ENCODE assay signal across 39 cellular contexts in the genomic region with DNA sequence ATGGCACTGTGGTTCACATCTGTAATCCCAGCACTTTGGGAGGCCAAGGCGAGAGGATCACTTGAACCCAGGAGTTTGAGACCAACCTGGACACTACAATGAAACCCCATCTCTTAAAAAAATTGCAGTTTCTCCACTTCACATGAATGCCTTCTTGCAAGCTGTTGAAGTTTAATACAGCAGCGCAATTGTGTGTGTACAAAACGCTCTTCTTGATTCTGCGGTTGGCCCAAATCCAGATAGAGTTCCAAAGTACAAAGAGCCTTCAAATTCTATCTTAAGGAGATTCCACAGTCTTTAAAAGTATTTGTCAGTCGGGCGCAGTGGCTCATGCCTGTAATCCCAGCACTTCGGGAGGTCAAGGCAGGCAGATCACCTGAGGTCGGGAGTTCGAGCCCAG. TPM values are rescaled to one million over a fixed set of nuclear protein-coding genes. Genes with fewer than 3 reads are reported as not detected.
"Had no signal": no experiment of that assay in that cellular context is flagged by ENCODE, and none has a peak within 500 bp of the region (broad histone marks: within the 10 kb centered on the region; RNA-seq: fewer than 3 reads in every experiment).

No MANE protein-coding gene starts in this region.

- FAIRE-seq: bronchial epithelial cell, TTC549 had no signal

- H3K27me3 ChIP-seq: ascending aorta, cardiac muscle cell had no signal

- DNase-seq: activated B cell treated with CpG ODN at 0.5 μM for 24 hours; activated CD4-positive, alpha-beta memory T cell treated with anti-CD3 and anti-CD28 coated beads for 36 hours; activated CD4-positive, alpha-beta T cell treated with anti-CD3 and anti-CD28 coated beads for 4 hours; activated CD4-positive, alpha-beta T cell treated with anti-CD3 and anti-CD28 coated beads, Interleukin-2, amount 10 ng/mL, durations not matched to agents 24 days and 14 days; activated CD4-positive, alpha-beta T cell treated with anti-CD3 and anti-CD28 coated beads, Interleukin-2, amount 50 U/mL, for 1 hour; activated CD4-positive, alpha-beta T cell treated with anti-CD3 and anti-CD28 coated beads, Interleukin-2, amount 50 U/mL, for 4 hours; activated CD4-positive, CD25-positive, alpha-beta regulatory T cell treated with anti-CD3 and anti-CD28 coated beads, Interleukin-2, amount 50 U/mL, for 72 hours; activated CD8-positive, alpha-beta memory T cell treated with anti-CD3 and anti-CD28 coated beads, Interleukin-2, amount 50 U/mL, for 4 hours; activated CD8-positive, alpha-beta T cell treated with anti-CD3 and anti-CD28 coated beads for 36 hours; activated effector memory CD4-positive, alpha-beta T cell treated with Interleukin-2 at 50 U/mL for 16 hours; activated gamma-delta T cell; activated naive CD4-positive, alpha-beta T cell treated with anti-CD3 and anti-CD28 coated beads, Interleukin-2, amount 10 ng/mL, durations not matched to agents 7 days and 5 days; activated naive CD4-positive, alpha-beta T cell treated with Interleukin-2 at 50 U/mL for 16 hours; activated naive CD8-positive, alpha-beta T cell treated with anti-CD3 and anti-CD28 coated beads, Interleukin-2, amount 10 ng/mL, durations not matched to agents 7 days and 5 days; activated naive CD8-positive, alpha-beta T cell treated with anti-CD3 and anti-CD28 coated beads, Interleukin-2, amount 50 U/mL, for 24 hours; activated T-cell treated with anti-CD3 and anti-CD28 coated beads for 4 hours; activated T-cell treated with anti-CD3 and anti-CD28 coated beads, Interleukin-2, amount 50 U/mL, for 1 hour; activated T-cell treated with anti-CD3 and anti-CD28 coated beads, Interleukin-2, amount 50 U/mL, for 4 hours; amygdala; anterior cingulate cortex; caudate nucleus; cerebellar nuclear complex; T-helper 1 cell; T-helper 2 cell; T-helper 9 cell had no signal

- H3K4me3 ChIP-seq: ascending aorta, cardiac muscle cell had no signal

- ATAC-seq: activated CD8-positive, alpha-beta T cell treated with anti-CD3 and anti-CD28 coated beads for 36 hours; activated naive CD8-positive, alpha-beta T cell treated with anti-CD3 and anti-CD28 coated beads, Interleukin-2, amount 50 U/mL, for 24 hours; activated T-cell treated with anti-CD3 and anti-CD28 coated beads, Interleukin-2, amount 50 U/mL, for 4 hours had no signal

- H3K4me1 Mint-ChIP-seq: activated naive CD4-positive, alpha-beta T cell treated with anti-CD3 and anti-CD28 coated beads, Interleukin-2, amount 10 ng/mL, durations not matched to agents 7 days and 5 days; activated naive CD4-positive, alpha-beta T cell treated with anti-CD3 and anti-CD28 coated beads, Interleukin-2, amount 50 U/mL, for 24 hours; activated naive CD8-positive, alpha-beta T cell treated with anti-CD3 and anti-CD28 coated beads, Interleukin-2, amount 10 ng/mL, durations not matched to agents 7 days and 5 days; brain had no signal

- H3K4me1 ChIP-seq: ascending aorta had no signal

- H3K9me3 ChIP-seq: ascending aorta had no signal

- H3K27ac ChIP-seq: ascending aorta, cardiac muscle cell, VCaP had no signal

- H3K27me3 Mint-ChIP-seq: activated B cell treated with CpG ODN at 0.5 μM for 24 hours; activated CD4-positive, alpha-beta memory T cell treated with anti-CD3 and anti-CD28 coated beads for 36 hours; activated CD8-positive, alpha-beta T cell treated with anti-CD3 and anti-CD28 coated beads for 36 hours; activated naive CD4-positive, alpha-beta T cell treated with anti-CD3 and anti-CD28 coated beads, Interleukin-2, amount 10 ng/mL, durations not matched to agents 7 days and 5 days; activated naive CD4-positive, alpha-beta T cell treated with anti-CD3 and anti-CD28 coated beads, Interleukin-2, amount 50 U/mL, for 24 hours; activated naive CD8-positive, alpha-beta T cell; activated naive CD8-positive, alpha-beta T cell treated with anti-CD3 and anti-CD28 coated beads, Interleukin-2, amount 10 ng/mL, durations not matched to agents 7 days and 5 days; activated naive CD8-positive, alpha-beta T cell treated with anti-CD3 and anti-CD28 coated beads, Interleukin-2, amount 50 U/mL, for 24 hours; central memory CD8-positive, alpha-beta T cell had no signal

- H3K36me3 Mint-ChIP-seq: activated CD4-positive, alpha-beta memory T cell treated with anti-CD3 and anti-CD28 coated beads for 36 hours; activated naive CD4-positive, alpha-beta T cell treated with anti-CD3 and anti-CD28 coated beads, Interleukin-2, amount 10 ng/mL, durations not matched to agents 7 days and 5 days; activated naive CD4-positive, alpha-beta T cell treated with anti-CD3 and anti-CD28 coated beads, Interleukin-2, amount 50 U/mL, for 24 hours; activated naive CD8-positive, alpha-beta T cell; activated naive CD8-positive, alpha-beta T cell treated with anti-CD3 and anti-CD28 coated beads, Interleukin-2, amount 10 ng/mL, durations not matched to agents 7 days and 5 days; brain had no signal

- H3K36me3 ChIP-seq: ascending aorta, cardiac muscle cell had no signal

- H3K4me3 Mint-ChIP-seq: activated B cell treated with CpG ODN at 0.5 μM for 24 hours; activated CD4-positive, alpha-beta memory T cell treated with anti-CD3 and anti-CD28 coated beads for 36 hours; activated CD4-positive, alpha-beta T cell treated with anti-CD3 and anti-CD28 coated beads, Interleukin-2, amount 10 ng/mL, durations not matched to agents 24 days and 14 days; activated CD8-positive, alpha-beta T cell treated with anti-CD3 and anti-CD28 coated beads for 36 hours; activated naive CD4-positive, alpha-beta T cell treated with anti-CD3 and anti-CD28 coated beads, Interleukin-2, amount 10 ng/mL, durations not matched to agents 7 days and 5 days; activated naive CD4-positive, alpha-beta T cell treated with anti-CD3 and anti-CD28 coated beads, Interleukin-2, amount 50 U/mL, for 24 hours; activated naive CD8-positive, alpha-beta T cell; activated naive CD8-positive, alpha-beta T cell treated with anti-CD3 and anti-CD28 coated beads, Interleukin-2, amount 10 ng/mL, durations not matched to agents 7 days and 5 days; activated naive CD8-positive, alpha-beta T cell treated with anti-CD3 and anti-CD28 coated beads, Interleukin-2, amount 50 U/mL, for 24 hours; activated T-cell treated with anti-CD3 and anti-CD28 coated beads, Interleukin-2, amount 50 U/mL, for 4 hours; brain; central memory CD8-positive, alpha-beta T cell; T-helper 1 cell treated with Interleukin-12 subunit alpha and Interleukin-12 subunit beta and Interleukin-4 antibody, amounts not matched to agents 30 μg/mL and 1 μg/mL, for 36 hours; T-helper 2 cell treated with Interferon-gamma antibody and Interleukin-4, amounts not matched to agents 5 μg/mL and 100 μg/mL, for 36 hours had no signal

- H3K9me3 Mint-ChIP-seq: activated B cell treated with CpG ODN at 0.5 μM for 24 hours; activated CD4-positive, alpha-beta memory T cell treated with anti-CD3 and anti-CD28 coated beads for 36 hours; activated CD4-positive, alpha-beta T cell treated with anti-CD3 and anti-CD28 coated beads, Interleukin-2, amount 10 ng/mL, durations not matched to agents 24 days and 14 days; activated CD8-positive, alpha-beta T cell treated with anti-CD3 and anti-CD28 coated beads for 36 hours; activated naive CD4-positive, alpha-beta T cell treated with anti-CD3 and anti-CD28 coated beads, Interleukin-2, amount 10 ng/mL, durations not matched to agents 7 days and 5 days; activated naive CD4-positive, alpha-beta T cell treated with anti-CD3 and anti-CD28 coated beads, Interleukin-2, amount 50 U/mL, for 24 hours; activated naive CD8-positive, alpha-beta T cell treated with anti-CD3 and anti-CD28 coated beads, Interleukin-2, amount 10 ng/mL, durations not matched to agents 7 days and 5 days; activated naive CD8-positive, alpha-beta T cell treated with anti-CD3 and anti-CD28 coated beads, Interleukin-2, amount 50 U/mL, for 24 hours; activated T-cell treated with anti-CD3 and anti-CD28 coated beads, Interleukin-2, amount 50 U/mL, for 4 hours; activated T-helper 2 cell treated with anti-CD3 and anti-CD28 coated beads, Interferon-gamma antibody, Interleukin-2, Interleukin-4, amounts not matched to agents 10 μg/mL and 5 μg/mL and 100 μg/mL, durations not matched to agents 14 hours and 24 hours and 36 hours; brain; central memory CD8-positive, alpha-beta T cell; T-helper 1 cell treated with Interleukin-12 subunit alpha and Interleukin-12 subunit beta and Interleukin-4 antibody, amounts not matched to agents 30 μg/mL and 1 μg/mL, for 36 hours; T-helper 2 cell treated with Interferon-gamma antibody and Interleukin-4, amounts not matched to agents 5 μg/mL and 100 μg/mL, for 36 hours had no signal

- H3K27ac Mint-ChIP-seq: activated B cell treated with CpG ODN at 0.5 μM for 24 hours; activated CD4-positive, alpha-beta memory T cell treated with anti-CD3 and anti-CD28 coated beads for 36 hours; activated CD4-positive, alpha-beta T cell treated with anti-CD3 and anti-CD28 coated beads, Interleukin-2, amount 10 ng/mL, durations not matched to agents 24 days and 14 days; activated CD8-positive, alpha-beta T cell treated with anti-CD3 and anti-CD28 coated beads for 36 hours; activated naive CD4-positive, alpha-beta T cell treated with anti-CD3 and anti-CD28 coated beads, Interleukin-2, amount 10 ng/mL, durations not matched to agents 7 days and 5 days; activated naive CD4-positive, alpha-beta T cell treated with anti-CD3 and anti-CD28 coated beads, Interleukin-2, amount 50 U/mL, for 24 hours; activated naive CD8-positive, alpha-beta T cell; activated naive CD8-positive, alpha-beta T cell treated with anti-CD3 and anti-CD28 coated beads, Interleukin-2, amount 10 ng/mL, durations not matched to agents 7 days and 5 days; activated naive CD8-positive, alpha-beta T cell treated with anti-CD3 and anti-CD28 coated beads, Interleukin-2, amount 50 U/mL, for 24 hours; activated T-helper 2 cell treated with anti-CD3 and anti-CD28 coated beads, Interferon-gamma antibody, Interleukin-2, Interleukin-4, amounts not matched to agents 10 μg/mL and 5 μg/mL and 100 μg/mL, durations not matched to agents 14 hours and 24 hours and 36 hours; brain; T-helper 1 cell treated with Interleukin-12 subunit alpha and Interleukin-12 subunit beta and Interleukin-4 antibody, amounts not matched to agents 30 μg/mL and 1 μg/mL, for 36 hours; T-helper 2 cell treated with Interferon-gamma antibody and Interleukin-4, amounts not matched to agents 5 μg/mL and 100 μg/mL, for 36 hours had no signal

RNA-seq across cellular contexts. Expression of gene CFAP77, which starts 45.9 kb away (rescaled TPM):
- total RNA-seq: activated B cell treated with CpG ODN at 0.5 μM for 24 hours; activated CD4-positive, alpha-beta memory T cell treated with anti-CD3 and anti-CD28 coated beads for 36 hours; activated CD4-positive, alpha-beta T cell treated with anti-CD3 and anti-CD28 coated beads, Interleukin-2, amount 10 ng/mL, durations not matched to agents 24 days and 14 days; activated CD8-positive, alpha-beta memory T cell treated with anti-CD3 and anti-CD28 coated beads for 36 hours; activated CD8-positive, alpha-beta T cell treated with anti-CD3 and anti-CD28 coated beads for 36 hours; activated naive CD8-positive, alpha-beta T cell treated with anti-CD3 and anti-CD28 coated beads, Interleukin-2, amount 10 ng/mL, durations not matched to agents 7 days and 5 days; activated T-cell treated with anti-CD3 and anti-CD28 coated beads, Interleukin-2, amount 50 U/mL, for 4 hours; activated T-helper 2 cell treated with anti-CD3 and anti-CD28 coated beads, Interferon-gamma antibody, Interleukin-2, Interleukin-4, amounts not matched to agents 10 μg/mL and 5 μg/mL and 100 μg/mL, durations not matched to agents 14 hours and 24 hours and 36 hours; ascending aorta; bronchial epithelial cell had no signal
- polyA plus RNA-seq: adipose tissue had no signal
